ENCODE assay signal across 11 cellular contexts in the genomic region with DNA sequence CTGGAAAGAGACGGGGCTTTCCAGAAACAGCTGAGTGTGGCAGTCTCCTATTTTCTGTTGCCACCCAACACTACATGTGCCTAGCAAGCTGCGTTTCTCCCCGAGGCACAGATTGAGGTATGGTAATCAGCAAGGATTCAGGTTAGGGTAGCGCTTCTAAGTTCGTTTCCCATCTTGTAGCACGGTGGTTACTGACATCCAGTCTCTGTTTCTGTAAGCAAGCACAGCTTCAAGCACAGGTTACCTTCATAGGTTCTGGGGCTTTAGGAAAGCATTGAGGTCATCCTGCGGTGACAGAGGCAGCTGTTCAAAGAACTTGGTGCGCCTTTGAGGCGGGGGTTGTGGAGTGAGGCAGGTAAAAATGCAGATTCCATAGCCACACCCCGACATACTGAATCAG. TPM values are rescaled to one million over a fixed set of nuclear protein-coding genes. Genes with fewer than 3 reads are reported as not detected.
A peak's percentile ranks its signal among the peaks of the same experiment; 100 is the strongest.
DNase-seq lines count a peak whose midpoint lies in the region; ATAC-seq and TF ChIP-seq lines count a peak whose summit lies in the region.
"Not testable (repeated sequence)": the region's sequence is repeated elsewhere in the genome, so short reads cannot be mapped to it uniquely, and the experiment has no call there.
"Had no signal": no experiment of that assay in that cellular context is flagged by ENCODE, and none has a peak within 500 bp of the region (broad histone marks: within the 10 kb centered on the region; RNA-seq: fewer than 3 reads in every experiment).

No MANE protein-coding gene starts in this region.

- not testable (repeated sequence) for DNase-seq in Jurkat, Clone E6-1 (ENCODE audit: low read depth, low spot score); SJSA1 (ENCODE audit: low read depth in 1 of 2, low spot score in 2 of 2); fibroblast of villous mesenchyme (ENCODE audit: low read depth)
- DNase-seq in activated naive CD4-positive, alpha-beta T cell treated with anti-CD3 and anti-CD28 coated beads, Interleukin-2, amount 50 U/mL, for 72 hours (ENCODE audit: low spot score in 2 of 2) = peak; percentile 19 to 59
- peak; percentile 12 for DNase-seq in neural progenitor cell (ENCODE audit: low spot score)

- H3K27me3 Mint-ChIP-seq in neural progenitor cell (ENCODE audit: insufficient read depth, low read depth) = peaks cover 11% of the 10 kb centered on the region

- peaks cover 26% of the 10 kb centered on the region for H3F3A ChIP-seq in neural progenitor cell (ENCODE audit: low read depth)

- not testable (repeated sequence) for H3K27ac ChIP-seq in ACC112 (ENCODE audit: low read depth, low read length); SJSA1; neural progenitor cell

- peaks cover 17% of the 10 kb centered on the region for H3K36me3 ChIP-seq in ACC112 (ENCODE audit: insufficient read depth, low read length)
- H3K36me3 ChIP-seq in SJSA1 = peaks cover 41% of the 10 kb centered on the region
- H3K36me3 ChIP-seq in neural progenitor cell = not testable (repeated sequence)

- H3K4me3 ChIP-seq in ACC112 (ENCODE audit: low read depth, low read length) = peak overlapping the region; percentile 84
- peak overlapping the region; percentile 73 for H3K4me3 ChIP-seq in Jurkat, Clone E6-1 (ENCODE audit: low read length)
- H3K4me3 ChIP-seq in SJSA1 = peak overlapping the region; percentile 40
- peak overlapping the region; percentile 69 for H3K4me3 ChIP-seq in fibroblast of villous mesenchyme (ENCODE audit: low read depth, low read length)
- H3K4me3 ChIP-seq in neural progenitor cell = peak overlapping the region; percentile 55

- peak overlapping the region; percentile 88 for H3K4me3 Mint-ChIP-seq in neural progenitor cell

- H2AFZ ChIP-seq in ACC112 (ENCODE audit: low read length, unreplicated experiment) (peak overlapping the region; percentile 83), neural progenitor cell (replicated peaks) (peak overlapping the region; percentile 83)

- not testable (repeated sequence) for H3K27me3 ChIP-seq in ACC112 (ENCODE audit: insufficient read depth, low read length); SJSA1 (replicated peaks)
- peaks cover 47% of the 10 kb centered on the region for H3K27me3 ChIP-seq in neural progenitor cell

- not testable (repeated sequence) for H3K9me3 Mint-ChIP-seq in activated naive CD4-positive, alpha-beta T cell treated with anti-CD3 and anti-CD28 coated beads, Interleukin-2, amount 50 U/mL, for 72 hours
- peaks cover 21% of the 10 kb centered on the region for H3K9me3 Mint-ChIP-seq in neural progenitor cell

- H3K79me2 ChIP-seq in ACC112 (ENCODE audit: control insufficient read depth, insufficient read depth, low read length, unreplicated experiment); neural progenitor cell (ENCODE audit: low read depth): not testable (repeated sequence)

- peaks cover 41 to 47% of the 10 kb centered on the region in 2 donors for H3K36me3 Mint-ChIP-seq in activated naive CD4-positive, alpha-beta T cell treated with anti-CD3 and anti-CD28 coated beads, Interleukin-2, amount 50 U/mL, for 72 hours
- peaks cover 38% of the 10 kb centered on the region for H3K36me3 Mint-ChIP-seq in neural progenitor cell

- ATAC-seq in GM18870 (IDR thresholded peaks at IDR 0.05; ENCODE audit: unreplicated experiment) (peak; percentile 35), HG02588 (IDR thresholded peaks at IDR 0.05; ENCODE audit: unreplicated experiment) (peak; percentile 29)
- peak; percentile 38 to 40 for ATAC-seq in activated naive CD4-positive, alpha-beta T cell treated with anti-CD3 and anti-CD28 coated beads, Interleukin-2, amount 50 U/mL, for 72 hours

- H3K4me1 Mint-ChIP-seq in neural progenitor cell = peaks cover 26% of the 10 kb centered on the region

- H3K9ac ChIP-seq in neural progenitor cell = not testable (repeated sequence)

- not testable (repeated sequence) for H4K20me1 ChIP-seq in neural progenitor cell (ENCODE audit: low read depth)

- not testable (repeated sequence) for TF ChIP-seq CTCF in fibroblast of villous mesenchyme (IDR thresholded peaks at IDR 0.05; ENCODE audit: insufficient read depth, low read depth, low read length); neural progenitor cell (IDR thresholded peaks at IDR 0.05)

- peak overlapping the region; percentile 80 for H3K4me2 ChIP-seq in neural progenitor cell

- H3K27ac Mint-ChIP-seq in activated naive CD4-positive, alpha-beta T cell treated with anti-CD3 and anti-CD28 coated beads, Interleukin-2, amount 50 U/mL, for 72 hours = peak overlapping the region; percentile 85 to 89
- not testable (repeated sequence) for H3K27ac Mint-ChIP-seq in neural progenitor cell

- not testable (repeated sequence) for H3K9me3 ChIP-seq in SJSA1 (replicated peaks); neural progenitor cell (ENCODE audit: low read depth)

- not testable (repeated sequence) for H3K4me1 ChIP-seq in ACC112 (ENCODE audit: control insufficient read depth, insufficient read depth, low read length, unreplicated experiment)
- H3K4me1 ChIP-seq in SJSA1 (replicated peaks) (peaks cover 21% of the 10 kb centered on the region), neural progenitor cell (peaks cover 17% of the 10 kb centered on the region)

RNA-seq across cellular contexts. Expression of gene FAM111B, which starts 0.7 kb away (rescaled TPM):
- 26.3 TPM for polyA plus RNA-seq in Jurkat, Clone E6-1 (2012; ENCODE audit: insufficient read depth, insufficient read length)
- 59.0 and 69.5 TPM in 2 replicates for total RNA-seq in SJSA1 (2014; rRNA removed; shearing (Covaris generic))
- total RNA-seq in activated naive CD4-positive, alpha-beta T cell treated with anti-CD3 and anti-CD28 coated beads, Interleukin-2, amount 50 U/mL, for 72 hours = 10 to 100 TPM; 42.8 to 47.6 TPM
- 12.1 and 12.2 TPM in 2 replicates for total RNA-seq in fibroblast of villous mesenchyme
- 9.6 and 13.1 TPM in 2 replicates for total RNA-seq in neural progenitor cell (ENCODE audit: low replicate concordance)

RNA-seq across cellular contexts. Expression of gene GLYATL1B, which starts 21.6 kb away (rescaled TPM):
- polyA plus RNA-seq in Jurkat, Clone E6-1 (2012; ENCODE audit: insufficient read depth, insufficient read length) = not detected
- not detected in 2 replicates for total RNA-seq in SJSA1 (2014; rRNA removed; shearing (Covaris generic))
- total RNA-seq in activated naive CD4-positive, alpha-beta T cell treated with anti-CD3 and anti-CD28 coated beads, Interleukin-2, amount 50 U/mL, for 72 hours = not detected
- not detected in 2 replicates for total RNA-seq in fibroblast of villous mesenchyme
- not detected in 2 replicates for total RNA-seq in neural progenitor cell (ENCODE audit: low replicate concordance)
- total RNA-seq: gastrocnemius medialis, mucosa of gallbladder, upper lobe of right lung had no signal

RNA-seq across cellular contexts. Expression of gene FAM111A, which starts 34.9 kb away (rescaled TPM):
- 65.8 TPM for polyA plus RNA-seq in Jurkat, Clone E6-1 (2012; ENCODE audit: insufficient read depth, insufficient read length)
- total RNA-seq in SJSA1 (2014; rRNA removed; shearing (Covaris generic)) = 70.0 and 108 TPM in 2 replicates
- 100 to 1,000 TPM in 1 of 2 donors, 10 to 100 TPM in 1; 86.7 to 128 TPM for total RNA-seq in activated naive CD4-positive, alpha-beta T cell treated with anti-CD3 and anti-CD28 coated beads, Interleukin-2, amount 50 U/mL, for 72 hours
- total RNA-seq in fibroblast of villous mesenchyme = 37.0 and 60.0 TPM in 2 replicates
- 31.0 and 32.7 TPM in 2 replicates for total RNA-seq in neural progenitor cell (ENCODE audit: low replicate concordance)
